Comparison of ENCODE assay signal across 21 cellular contexts in genomic region chr1:78560811-78561210, GRCh38. TPM values are rescaled to one million over a fixed set of nuclear protein-coding genes. Genes with fewer than 3 reads are reported as not detected.
DNase-seq lines count a peak whose midpoint lies in the region; ATAC-seq and TF ChIP-seq lines count a peak whose summit lies in the region.
"Had no signal": no experiment of that assay in that cellular context is flagged by ENCODE, and none has a peak within 500 bp of the region (broad histone marks: within the 10 kb centered on the region; RNA-seq: fewer than 3 reads in every experiment).

No MANE protein-coding gene starts in this region.

- H3K4me3 ChIP-seq in AG10803 (ENCODE audit: low read length), result no peak overlapping the region
- H3K4me3 ChIP-seq in epithelial cell of esophagus (ENCODE audit: low read length), result no peak overlapping the region
- H3K4me3 ChIP-seq in fibroblast of mammary gland (ENCODE audit: control insufficient read depth, low read depth, low read length), result no peak overlapping the region
- H3K4me3 ChIP-seq: A549 had no signal

- TF ChIP-seq CTCF in AG10803 (conservative IDR thresholded peaks at IDR 0.05; ENCODE audit: low read length) (no peak), epithelial cell of esophagus (IDR thresholded peaks at IDR 0.05; ENCODE audit: insufficient read depth, low read depth, low read length, missing control alignments) (no peak), fibroblast of mammary gland (conservative IDR thresholded peaks at IDR 0.05; ENCODE audit: control insufficient read depth, insufficient read depth, low read depth, low read length) (no peak), HFFc6 (IDR thresholded peaks at IDR 0.05) (no peak)

- peaks cover 4% of the 10 kb centered on the region; the same call in 1 of the 2 replicates for H3K36me3 Mint-ChIP-seq in HFFc6 (ENCODE audit: low read depth)
- H3K36me3 Mint-ChIP-seq: CD4-positive, alpha-beta memory T cell had no signal

- H3K27ac Mint-ChIP-seq in HFFc6, result no peak overlapping the region
- H3K27ac Mint-ChIP-seq: CD4-positive, alpha-beta memory T cell had no signal

- no peak for ATAC-seq in GM18520 (IDR thresholded peaks at IDR 0.05; ENCODE audit: unreplicated experiment)
- ATAC-seq: A549 had no signal

- H3K9me3 Mint-ChIP-seq in HFFc6, result peaks cover 4% of the 10 kb centered on the region; the same call in 1 of the 2 replicates

- H3K4me3 Mint-ChIP-seq in HFFc6, result no peak overlapping the region
- H3K4me3 Mint-ChIP-seq: CD4-positive, alpha-beta memory T cell had no signal

- no peaks in the 10 kb centered on the region; the same call in 1 of the 2 replicates for H3K27me3 Mint-ChIP-seq in HFFc6 (ENCODE audit: insufficient read depth)

- no peaks in the 10 kb centered on the region for H3K4me1 Mint-ChIP-seq in HFFc6 (ENCODE audit: low read depth)
- H3K4me1 Mint-ChIP-seq: CD4-positive, alpha-beta memory T cell had no signal

- peak; percentile 38 for DNase-seq in AG10803 (ENCODE audit: low read depth)
- peak; percentile 79 for DNase-seq in amniotic epithelial cell (ENCODE audit: low read depth)
- peak; percentile 37 for DNase-seq in epithelial cell of esophagus (ENCODE audit: low read depth)
- peak; percentile 71 for DNase-seq in fibroblast of mammary gland (ENCODE audit: low read depth)
- DNase-seq in NCI-H2227 (lab: John Stamatoyannopoulos, UW; ENCODE audit: unreplicated experiment), result no peak
- no peak for DNase-seq in HFFc6
- DNase-seq: 8988T; ACHN; C1 segment of cervical spinal cord; Calu3; CD4-positive, alpha-beta memory T cell; COR-L47; DMS53; DMS79 treated with DMSO at 0.1 percent for 48 hours; GF-D8; H7; HCEC 1CT had no signal

RNA-seq across cellular contexts. Expression of gene IFI44L, which starts 59.4 kb away (rescaled TPM):
- under 1 TPM; 0.18 to 0.52 (median 0.34) TPM for total RNA-seq in HFFc6 (2021; fragmentation: NEBNext Ultra II Directional; extraction: Animal tissue kit (Norgen Biotek cat#: 25700))
- total RNA-seq: G401, H1, H7 had no signal

Comparison
In these comparisons a context has a peak if more than half of its experiments do, and no peak if none do; other contexts are left out.
1. DNase-seq: peak in AG10803 (single experiment), amniotic epithelial cell (single experiment), epithelial cell of esophagus (single experiment) and fibroblast of mammary gland (single experiment); none in NCI-H2227 (single experiment) and HFFc6 (single experiment).